27 cellular contexts compared by ENCODE assay signal in the genomic region with DNA sequence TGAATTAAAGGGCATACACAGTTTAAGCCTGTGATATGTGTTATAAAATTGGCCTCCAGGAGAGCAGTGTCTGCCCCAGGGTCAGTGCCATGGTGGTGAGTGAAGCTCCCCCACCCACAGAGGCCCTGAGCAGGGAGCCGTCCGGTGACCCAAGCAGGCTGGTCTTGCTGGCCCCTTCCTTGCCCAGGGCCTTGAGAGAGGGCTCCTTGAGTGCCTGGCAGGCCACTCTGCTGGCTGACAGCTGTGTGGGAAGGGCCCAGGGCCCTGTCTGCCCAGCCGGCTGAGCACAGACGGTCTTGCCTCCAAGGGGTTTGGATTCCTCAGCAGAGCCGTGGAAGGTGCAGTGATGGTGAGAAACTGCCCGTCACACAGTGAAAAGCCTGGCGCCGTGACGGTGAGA. TPM values are rescaled to one million over a fixed set of nuclear protein-coding genes. Genes with fewer than 3 reads are reported as not detected.
"Had no signal": no experiment of that assay in that cellular context is flagged by ENCODE, and none has a peak within 500 bp of the region (broad histone marks: within the 10 kb centered on the region; RNA-seq: fewer than 3 reads in every experiment).

No MANE protein-coding gene starts in this region.

- H3K36me3 Mint-ChIP-seq: activated naive CD4-positive, alpha-beta T cell treated with anti-CD3 and anti-CD28 coated beads, Interleukin-2, amount 50 U/mL, for 24 hours; naive B cell had no signal

- H3K36me3 ChIP-seq: cardiac muscle cell, thoracic aorta, upper lobe of left lung had no signal

- H3K9me3 ChIP-seq: body of pancreas, mucosa of descending colon, sigmoid colon, thoracic aorta, upper lobe of left lung had no signal

- H3K27ac ChIP-seq: body of pancreas, cardiac muscle cell, foreskin keratinocyte, sigmoid colon, thoracic aorta, upper lobe of left lung had no signal

- H3K4me3 Mint-ChIP-seq: activated CD8-positive, alpha-beta T cell treated with anti-CD3 and anti-CD28 coated beads, Interleukin-2, amount 10 ng/mL, durations not matched to agents 7 days and 5 days; activated naive CD4-positive, alpha-beta T cell treated with anti-CD3 and anti-CD28 coated beads, Interleukin-2, amount 50 U/mL, for 24 hours; memory B cell; naive B cell; neural crest cell had no signal

- DNase-seq: activated CD4-positive, alpha-beta T cell treated with anti-CD3 and anti-CD28 coated beads, Interleukin-2, amount 50 U/mL, for 1 hour; activated CD4-positive, CD25-positive, alpha-beta regulatory T cell treated with anti-CD3 and anti-CD28 coated beads, Interleukin-2, amount 50 U/mL, for 72 hours; activated CD8-positive, alpha-beta T cell treated with anti-CD3 and anti-CD28 coated beads, Interleukin-2, amount 10 ng/mL, durations not matched to agents 7 days and 5 days; activated gamma-delta T cell treated with Interleukin-2 at 50 U/mL for 16 hours; activated T-cell treated with anti-CD3 and anti-CD28 coated beads, Interleukin-2, amount 50 U/mL, for 1 hour; anterior cingulate cortex; body of pancreas; cortex of kidney; erythroblast; foreskin keratinocyte; kidney glomerular epithelial cell; left ventricle myocardium superior; mucosa of descending colon; naive B cell; retina; sigmoid colon; stimulated activated CD4-positive, alpha-beta T cell treated with anti-CD3 and anti-CD28 coated beads, Interleukin-4, amount 100 ng/mL, for 1 hour; stimulated activated naive CD4-positive, alpha-beta T cell; T-helper 2 cell had no signal

- H3K27me3 Mint-ChIP-seq: activated naive CD4-positive, alpha-beta T cell treated with anti-CD3 and anti-CD28 coated beads, Interleukin-2, amount 50 U/mL, for 24 hours; memory B cell; naive B cell; progenitor cell of endocrine pancreas had no signal

- H3K27me3 ChIP-seq: body of pancreas, cardiac muscle cell, foreskin keratinocyte, sigmoid colon, upper lobe of left lung had no signal

- H3K4me1 Mint-ChIP-seq: activated naive CD4-positive, alpha-beta T cell treated with anti-CD3 and anti-CD28 coated beads, Interleukin-2, amount 50 U/mL, for 24 hours; memory B cell; naive B cell; neural crest cell had no signal

- H3K27ac Mint-ChIP-seq: activated CD8-positive, alpha-beta T cell treated with anti-CD3 and anti-CD28 coated beads, Interleukin-2, amount 10 ng/mL, durations not matched to agents 7 days and 5 days; activated naive CD4-positive, alpha-beta T cell treated with anti-CD3 and anti-CD28 coated beads, Interleukin-2, amount 50 U/mL, for 24 hours; memory B cell; naive B cell; progenitor cell of endocrine pancreas had no signal

- ATAC-seq: activated CD8-positive, alpha-beta T cell treated with anti-CD3 and anti-CD28 coated beads, Interleukin-2, amount 10 ng/mL, durations not matched to agents 7 days and 5 days; body of pancreas; foreskin keratinocyte; left ventricle myocardium superior; mucosa of descending colon had no signal

- H3K9me3 Mint-ChIP-seq: activated naive CD4-positive, alpha-beta T cell treated with anti-CD3 and anti-CD28 coated beads, Interleukin-2, amount 50 U/mL, for 24 hours; memory B cell; naive B cell; neural crest cell had no signal

- H3K4me3 ChIP-seq: body of pancreas, cardiac muscle cell, mucosa of descending colon, sigmoid colon, thoracic aorta, upper lobe of left lung had no signal

- H3K4me1 ChIP-seq: body of pancreas, foreskin keratinocyte, sigmoid colon had no signal

RNA-seq across cellular contexts. Expression of gene ANO9, which starts 34.1 kb away (rescaled TPM):
- total RNA-seq: cerebellum, neural crest cell had no signal
